Comparison of ENCODE assay signal across 1 cellular context in the genomic region with DNA sequence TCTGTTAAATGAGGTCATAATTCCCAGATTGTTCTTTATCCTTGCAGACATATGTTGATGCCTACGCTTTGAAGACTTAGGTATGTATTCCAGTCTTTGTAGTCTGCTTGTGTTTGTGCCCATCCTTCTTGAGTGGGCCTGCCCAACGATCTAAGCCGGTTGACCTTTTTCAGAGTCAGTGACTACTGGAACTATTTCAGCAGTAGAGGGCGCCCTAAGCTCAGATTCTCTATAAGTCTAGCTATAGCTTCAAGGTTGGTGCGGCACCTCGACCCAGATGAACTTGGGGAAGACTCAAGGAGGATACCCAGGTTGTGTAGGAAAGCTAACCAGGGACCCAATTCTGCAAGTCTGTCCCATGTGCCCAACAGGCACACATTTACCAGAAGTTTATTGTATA.
TF ChIP-seq lines count a peak whose summit lies in the region.

No MANE protein-coding gene starts in this region.

TF ChIP-seq in K562, 482 proteins besides CTCF, POLR2A, EP300 and RAD21 (continued from another document):
- TF ChIP-seq, protein P1, sequence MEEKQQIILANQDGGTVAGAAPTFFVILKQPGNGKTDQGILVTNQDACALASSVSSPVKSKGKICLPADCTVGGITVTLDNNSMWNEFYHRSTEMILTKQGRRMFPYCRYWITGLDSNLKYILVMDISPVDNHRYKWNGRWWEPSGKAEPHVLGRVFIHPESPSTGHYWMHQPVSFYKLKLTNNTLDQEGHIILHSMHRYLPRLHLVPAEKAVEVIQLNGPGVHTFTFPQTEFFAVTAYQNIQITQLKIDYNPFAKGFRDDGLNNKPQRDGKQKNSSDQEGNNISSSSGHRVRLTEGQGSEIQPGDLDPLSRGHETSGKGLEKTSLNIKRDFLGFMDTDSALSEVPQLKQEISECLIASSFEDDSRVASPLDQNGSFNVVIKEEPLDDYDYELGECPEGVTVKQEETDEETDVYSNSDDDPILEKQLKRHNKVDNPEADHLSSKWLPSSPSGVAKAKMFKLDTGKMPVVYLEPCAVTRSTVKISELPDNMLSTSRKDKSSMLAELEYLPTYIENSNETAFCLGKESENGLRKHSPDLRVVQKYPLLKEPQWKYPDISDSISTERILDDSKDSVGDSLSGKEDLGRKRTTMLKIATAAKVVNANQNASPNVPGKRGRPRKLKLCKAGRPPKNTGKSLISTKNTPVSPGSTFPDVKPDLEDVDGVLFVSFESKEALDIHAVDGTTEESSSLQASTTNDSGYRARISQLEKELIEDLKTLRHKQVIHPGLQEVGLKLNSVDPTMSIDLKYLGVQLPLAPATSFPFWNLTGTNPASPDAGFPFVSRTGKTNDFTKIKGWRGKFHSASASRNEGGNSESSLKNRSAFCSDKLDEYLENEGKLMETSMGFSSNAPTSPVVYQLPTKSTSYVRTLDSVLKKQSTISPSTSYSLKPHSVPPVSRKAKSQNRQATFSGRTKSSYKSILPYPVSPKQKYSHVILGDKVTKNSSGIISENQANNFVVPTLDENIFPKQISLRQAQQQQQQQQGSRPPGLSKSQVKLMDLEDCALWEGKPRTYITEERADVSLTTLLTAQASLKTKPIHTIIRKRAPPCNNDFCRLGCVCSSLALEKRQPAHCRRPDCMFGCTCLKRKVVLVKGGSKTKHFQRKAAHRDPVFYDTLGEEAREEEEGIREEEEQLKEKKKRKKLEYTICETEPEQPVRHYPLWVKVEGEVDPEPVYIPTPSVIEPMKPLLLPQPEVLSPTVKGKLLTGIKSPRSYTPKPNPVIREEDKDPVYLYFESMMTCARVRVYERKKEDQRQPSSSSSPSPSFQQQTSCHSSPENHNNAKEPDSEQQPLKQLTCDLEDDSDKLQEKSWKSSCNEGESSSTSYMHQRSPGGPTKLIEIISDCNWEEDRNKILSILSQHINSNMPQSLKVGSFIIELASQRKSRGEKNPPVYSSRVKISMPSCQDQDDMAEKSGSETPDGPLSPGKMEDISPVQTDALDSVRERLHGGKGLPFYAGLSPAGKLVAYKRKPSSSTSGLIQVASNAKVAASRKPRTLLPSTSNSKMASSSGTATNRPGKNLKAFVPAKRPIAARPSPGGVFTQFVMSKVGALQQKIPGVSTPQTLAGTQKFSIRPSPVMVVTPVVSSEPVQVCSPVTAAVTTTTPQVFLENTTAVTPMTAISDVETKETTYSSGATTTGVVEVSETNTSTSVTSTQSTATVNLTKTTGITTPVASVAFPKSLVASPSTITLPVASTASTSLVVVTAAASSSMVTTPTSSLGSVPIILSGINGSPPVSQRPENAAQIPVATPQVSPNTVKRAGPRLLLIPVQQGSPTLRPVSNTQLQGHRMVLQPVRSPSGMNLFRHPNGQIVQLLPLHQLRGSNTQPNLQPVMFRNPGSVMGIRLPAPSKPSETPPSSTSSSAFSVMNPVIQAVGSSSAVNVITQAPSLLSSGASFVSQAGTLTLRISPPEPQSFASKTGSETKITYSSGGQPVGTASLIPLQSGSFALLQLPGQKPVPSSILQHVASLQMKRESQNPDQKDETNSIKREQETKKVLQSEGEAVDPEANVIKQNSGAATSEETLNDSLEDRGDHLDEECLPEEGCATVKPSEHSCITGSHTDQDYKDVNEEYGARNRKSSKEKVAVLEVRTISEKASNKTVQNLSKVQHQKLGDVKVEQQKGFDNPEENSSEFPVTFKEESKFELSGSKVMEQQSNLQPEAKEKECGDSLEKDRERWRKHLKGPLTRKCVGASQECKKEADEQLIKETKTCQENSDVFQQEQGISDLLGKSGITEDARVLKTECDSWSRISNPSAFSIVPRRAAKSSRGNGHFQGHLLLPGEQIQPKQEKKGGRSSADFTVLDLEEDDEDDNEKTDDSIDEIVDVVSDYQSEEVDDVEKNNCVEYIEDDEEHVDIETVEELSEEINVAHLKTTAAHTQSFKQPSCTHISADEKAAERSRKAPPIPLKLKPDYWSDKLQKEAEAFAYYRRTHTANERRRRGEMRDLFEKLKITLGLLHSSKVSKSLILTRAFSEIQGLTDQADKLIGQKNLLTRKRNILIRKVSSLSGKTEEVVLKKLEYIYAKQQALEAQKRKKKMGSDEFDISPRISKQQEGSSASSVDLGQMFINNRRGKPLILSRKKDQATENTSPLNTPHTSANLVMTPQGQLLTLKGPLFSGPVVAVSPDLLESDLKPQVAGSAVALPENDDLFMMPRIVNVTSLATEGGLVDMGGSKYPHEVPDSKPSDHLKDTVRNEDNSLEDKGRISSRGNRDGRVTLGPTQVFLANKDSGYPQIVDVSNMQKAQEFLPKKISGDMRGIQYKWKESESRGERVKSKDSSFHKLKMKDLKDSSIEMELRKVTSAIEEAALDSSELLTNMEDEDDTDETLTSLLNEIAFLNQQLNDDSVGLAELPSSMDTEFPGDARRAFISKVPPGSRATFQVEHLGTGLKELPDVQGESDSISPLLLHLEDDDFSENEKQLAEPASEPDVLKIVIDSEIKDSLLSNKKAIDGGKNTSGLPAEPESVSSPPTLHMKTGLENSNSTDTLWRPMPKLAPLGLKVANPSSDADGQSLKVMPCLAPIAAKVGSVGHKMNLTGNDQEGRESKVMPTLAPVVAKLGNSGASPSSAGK (IDR thresholded peaks at IDR 0.05), result no peak
- TF ChIP-seq ZNF507 (tag; conservative IDR thresholded peaks at IDR 0.05) (no peak), TCF7L2 (IDR thresholded peaks at IDR 0.05; ENCODE audit: low read depth, low read length) (no peak), ZNF511 (CRISPR knock-in tag; IDR thresholded peaks at IDR 0.05) (no peak), FOXP1 (CRISPR knock-in tag; IDR thresholded peaks at IDR 0.05) (no peak), CBX3 (IDR thresholded peaks at IDR 0.05; ENCODE audit: borderline replicate concordance in 1 of 2, low read length in 2 of 2) (no peak), ARID4B (CRISPR knock-in tag; IDR thresholded peaks at IDR 0.05) (no peak), ZSCAN32 (CRISPR knock-in tag; IDR thresholded peaks at IDR 0.05) (no peak)
TF ChIP-seq in K562: peak in this region for 0.
